10 cellular contexts compared by ENCODE assay signal in the genomic region with DNA sequence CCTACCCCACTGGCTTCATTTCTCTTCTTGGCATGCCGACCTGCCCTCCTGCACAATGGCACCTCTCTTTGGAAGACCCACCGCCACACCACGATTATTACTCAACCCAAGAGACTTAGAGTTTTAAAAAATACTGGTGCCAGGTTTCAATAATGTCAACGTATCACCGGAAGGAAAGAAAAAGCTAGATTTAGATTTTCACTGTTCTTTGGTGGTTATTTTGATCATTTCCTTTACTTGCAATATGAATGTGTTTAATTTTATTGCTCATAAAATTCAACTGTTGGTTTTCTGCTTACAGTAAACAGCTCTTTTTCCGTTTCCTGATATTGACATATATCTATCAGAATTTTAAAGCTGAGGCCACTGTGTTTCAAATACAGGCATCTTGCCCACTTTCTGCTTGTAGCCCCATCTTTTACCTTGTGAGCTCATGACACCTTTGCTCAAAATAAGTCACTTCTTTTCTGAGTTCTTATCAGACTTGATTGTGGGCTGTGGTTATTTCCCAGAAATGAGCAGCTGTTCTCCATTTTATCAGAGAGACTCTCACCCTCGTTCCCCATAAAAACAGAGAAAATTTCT.
A peak's percentile ranks its signal among the peaks of the same experiment; 100 is the strongest.
DNase-seq lines count a peak whose midpoint lies in the region; ATAC-seq, FAIRE-seq and TF ChIP-seq lines count a peak whose summit lies in the region.
"Had no signal": no experiment of that assay in that cellular context is flagged by ENCODE, and none has a peak within 500 bp of the region (broad histone marks: within the 10 kb centered on the region; RNA-seq: fewer than 3 reads in every experiment).

No MANE protein-coding gene starts in this region.

- no peaks in the 10 kb centered on the region for H3K27me3 ChIP-seq in ACC112 (ENCODE audit: insufficient read depth, low read length)
- H3K27me3 ChIP-seq: right atrium auricular region had no signal

- peak overlapping the region; percentile 99 for H3K27ac Mint-ChIP-seq in activated naive CD8-positive, alpha-beta T cell treated with anti-CD3 and anti-CD28 coated beads, Interleukin-2, amount 50 U/mL, for 24 hours
- H3K27ac Mint-ChIP-seq in nephron = peak overlapping the region; percentile 95 to 97 (median 96)

- TF ChIP-seq CTCF in LNCaP clone FGC (IDR thresholded peaks at IDR 0.05; ENCODE audit: control insufficient read depth, extremely low read depth, insufficient read depth) (no peak), nephron (IDR thresholded peaks at IDR 0.05; ENCODE audit: unreplicated experiment in 3 of 3) (no peak)

- H3K36me3 ChIP-seq in ACC112 (ENCODE audit: insufficient read depth, low read length) = no peaks in the 10 kb centered on the region
- H3K36me3 ChIP-seq: right atrium auricular region had no signal

- H3K36me3 Mint-ChIP-seq in activated naive CD8-positive, alpha-beta T cell treated with anti-CD3 and anti-CD28 coated beads, Interleukin-2, amount 50 U/mL, for 24 hours (ENCODE audit: low read depth) = peaks cover 12% of the 10 kb centered on the region
- H3K36me3 Mint-ChIP-seq in nephron (ENCODE audit: low read depth) = peaks cover 7% of the 10 kb centered on the region

- H3K4me1 ChIP-seq in ACC112 (ENCODE audit: control insufficient read depth, insufficient read depth, low read length, unreplicated experiment) = peaks cover 47% of the 10 kb centered on the region

- H3K4me1 Mint-ChIP-seq in activated naive CD8-positive, alpha-beta T cell treated with anti-CD3 and anti-CD28 coated beads, Interleukin-2, amount 50 U/mL, for 24 hours = peaks cover 66% of the 10 kb centered on the region
- H3K4me1 Mint-ChIP-seq in nephron = peaks cover 49% of the 10 kb centered on the region

- ATAC-seq in activated naive CD8-positive, alpha-beta T cell treated with anti-CD3 and anti-CD28 coated beads, Interleukin-2, amount 50 U/mL, for 24 hours = peak; percentile 44
- ATAC-seq in HG03442 (IDR thresholded peaks at IDR 0.05; ENCODE audit: unreplicated experiment) = no peak

- peak overlapping the region; percentile 96 for H3K4me3 Mint-ChIP-seq in activated naive CD8-positive, alpha-beta T cell treated with anti-CD3 and anti-CD28 coated beads, Interleukin-2, amount 50 U/mL, for 24 hours
- H3K4me3 Mint-ChIP-seq in nephron = peak overlapping the region; percentile 82 to 94 (median 93)

- H3K9me3 Mint-ChIP-seq in activated naive CD8-positive, alpha-beta T cell treated with anti-CD3 and anti-CD28 coated beads, Interleukin-2, amount 50 U/mL, for 24 hours = no peaks in the 10 kb centered on the region
- H3K9me3 Mint-ChIP-seq in nephron = no peaks in the 10 kb centered on the region

- DNase-seq in LNCaP clone FGC (ENCODE audit: low read depth) = peak; percentile 4
- DNase-seq in activated naive CD8-positive, alpha-beta T cell treated with anti-CD3 and anti-CD28 coated beads, Interleukin-2, amount 50 U/mL, for 24 hours = no peak
- no peak for DNase-seq in HTR-8/SVneo (ENCODE audit: insufficient read length, low spot score)
- DNase-seq in NCI-H1694 treated with DMSO at 0.1 percent for 48 hours (lab: John Stamatoyannopoulos, UW) = no peak
- DNase-seq in NCI-H2227 (lab: John Stamatoyannopoulos, UW; ENCODE audit: unreplicated experiment) = no peak
- DNase-seq: NCI-H2107 had no signal

- peak overlapping the region; percentile 96 for H2AFZ ChIP-seq in ACC112 (ENCODE audit: low read length, unreplicated experiment)

- H3K79me2 ChIP-seq in ACC112 (ENCODE audit: control insufficient read depth, insufficient read depth, low read length, unreplicated experiment) = peaks cover 11% of the 10 kb centered on the region

- no peak for FAIRE-seq in HTR-8/SVneo (lab: Jason Lieb, UNC)

- no peaks in the 10 kb centered on the region for H3K27me3 Mint-ChIP-seq in activated naive CD8-positive, alpha-beta T cell treated with anti-CD3 and anti-CD28 coated beads, Interleukin-2, amount 50 U/mL, for 24 hours
- H3K27me3 Mint-ChIP-seq in nephron (ENCODE audit: low read depth) = no peaks in the 10 kb centered on the region

- H3K4me3 ChIP-seq in ACC112 (ENCODE audit: low read depth, low read length) (peak overlapping the region; percentile 73), LNCaP clone FGC (ENCODE audit: low read depth, low read length) (no peak overlapping the region)
- H3K4me3 ChIP-seq: right atrium auricular region had no signal

- H3K27ac ChIP-seq in ACC112 (ENCODE audit: low read depth, low read length) = peak overlapping the region; percentile 92
